ENCODE assay signal across 8 cellular contexts in genomic region chr6:41488392-41489129, GRCh38. TPM values are rescaled to one million over a fixed set of nuclear protein-coding genes. Genes with fewer than 3 reads are reported as not detected.
A peak's percentile ranks its signal among the peaks of the same experiment; 100 is the strongest.
DNase-seq lines count a peak whose midpoint lies in the region; ATAC-seq, FAIRE-seq and TF ChIP-seq lines count a peak whose summit lies in the region.

No MANE protein-coding gene starts in this region.

- no peaks in the 10 kb centered on the region for H3K9me3 Mint-ChIP-seq in CD4-positive, alpha-beta T cell

- no peak overlapping the region for H3K4me3 Mint-ChIP-seq in CD4-positive, alpha-beta T cell

- intact Hi-C loops in CD4-positive, alpha-beta T cell (cut with DNase I, micrococcal nuclease) = no loop called here

- no peaks in the 10 kb centered on the region for H3K4me1 Mint-ChIP-seq in CD4-positive, alpha-beta T cell (ENCODE audit: low read depth)

- peaks cover under 1% of the 10 kb centered on the region for H3K27me3 ChIP-seq in CD4-positive, alpha-beta T cell (ENCODE audit: control insufficient read depth, insufficient read depth, low read length)

- H3K36me3 Mint-ChIP-seq in CD4-positive, alpha-beta T cell (ENCODE audit: low read depth) = no peaks in the 10 kb centered on the region

- H3K27ac Mint-ChIP-seq in CD4-positive, alpha-beta T cell = no peak overlapping the region

- no peak overlapping the region for H3K27ac ChIP-seq in CD4-positive, alpha-beta T cell (ENCODE audit: low read depth, low read length)

- peaks cover 48% of the 10 kb centered on the region for H3K27me3 Mint-ChIP-seq in CD4-positive, alpha-beta T cell

- ATAC-seq in HG02973 (IDR thresholded peaks at IDR 0.05; ENCODE audit: unreplicated experiment) (no peak), HG03196 (IDR thresholded peaks at IDR 0.05; ENCODE audit: unreplicated experiment) (no peak)
- ATAC-seq in CD4-positive, alpha-beta T cell (ENCODE audit: poor library complexity) = no peak

- FAIRE-seq in frontal cortex (lab: Jason Lieb, UNC) = no peak

- no peak for TF ChIP-seq CTCF in AG04449 (IDR thresholded peaks at IDR 0.05; ENCODE audit: insufficient read depth, low read length, missing control alignments)
- no peak for TF ChIP-seq CTCF in CD4-positive, alpha-beta T cell (IDR thresholded peaks at IDR 0.05)

- no peaks in the 10 kb centered on the region for H3K9me3 ChIP-seq in CD4-positive, alpha-beta T cell (ENCODE audit: control insufficient read depth, low read length)

- CTCF ChIA-PET in AG04449 (lab: Yijun Ruan, JAX) = interaction anchor here (0.9 to 2.5 kb wide), 4 partner anchors 8 to 195 kb away, joined by 3 to 8 read pairs (median 3); no protein-coding TSS in a partner anchor
- CTCF ChIA-PET in CD4-positive, alpha-beta T cell (lab: Charles Lee) = no interaction called here

- H3K4me3 ChIP-seq in AG04449 (ENCODE audit: low read depth, low read length) = peak overlapping the region; percentile 23; the same call in 1 of the 2 replicates

- POLR2A ChIA-PET in AG04449 (lab: Yijun Ruan, JAX) = interaction anchor here (0.6 to 1.1 kb wide), 2 partner anchors 16 to 94 kb away, joined by 3 to 4 read pairs; no protein-coding TSS in a partner anchor
- POLR2A ChIA-PET in CD4-positive, alpha-beta T cell (lab: Charles Lee) = no interaction called here

- peak; percentile 62 for DNase-seq in AG04449 (ENCODE audit: low read depth, low spot score)
- peak; percentile 82 for DNase-seq in H4 (ENCODE audit: low spot score)
- DNase-seq in T1000 (lab: John Stamatoyannopoulos, UW) = peak; percentile 46
- peak; percentile 71 for DNase-seq in kidney tubule cell (ENCODE audit: low spot score)
- DNase-seq in frontal cortex (ENCODE audit: low spot score in 2 of 2) = no peak
- DNase-seq in CD4-positive, alpha-beta T cell = no peak

RNA-seq across cellular contexts. Expression of gene FOXP4, which starts 57.6 kb away (rescaled TPM):
- 2.7 and 3.1 TPM in 2 replicates for total RNA-seq in H4 (2014; rRNA removed; shearing (Covaris generic))
- total RNA-seq in frontal cortex = 0.82 TPM
- total RNA-seq in CD4-positive, alpha-beta T cell = 1 to 10 TPM; 3.7 to 3.9 TPM

Comparison
In these comparisons a context has a peak if more than half of its experiments do, and no peak if none do; other contexts are left out.
1. DNase-seq: peak in AG04449 (single experiment), H4 (single experiment), T1000 (single experiment) and kidney tubule cell (single experiment); none in frontal cortex (0 of 2) and CD4-positive, alpha-beta T cell (0 of 10).